Comparison of ENCODE assay signal across 9 cellular contexts in genomic region chr4:118682928-118683327, GRCh38. TPM values are rescaled to one million over a fixed set of nuclear protein-coding genes. Genes with fewer than 3 reads are reported as not detected.
A peak's percentile ranks its signal among the peaks of the same experiment; 100 is the strongest.
DNase-seq lines count a peak whose midpoint lies in the region; ATAC-seq, FAIRE-seq and TF ChIP-seq lines count a peak whose summit lies in the region.
"Had no signal": no experiment of that assay in that cellular context is flagged by ENCODE, and none has a peak within 500 bp of the region (broad histone marks: within the 10 kb centered on the region; RNA-seq: fewer than 3 reads in every experiment).

No MANE protein-coding gene starts in this region.

- no peak overlapping the region for H4K8ac ChIP-seq in H1 (ENCODE audit: extremely low read depth, insufficient read depth, low read length)

- peaks cover 0 to 2% (median under 1%) of the 10 kb centered on the region in 4 experiments; a peak in 3 of 8 replicates for H3K36me3 ChIP-seq in H1 (ENCODE audit: control insufficient read depth in 2 of 4, insufficient read depth in 4 of 4, low read length in 3 of 4)

- H2AK5ac ChIP-seq in H1 (ENCODE audit: low read depth, low read length): no peak overlapping the region

- no peak overlapping the region for H3K4ac ChIP-seq in H1 (replicated peaks; ENCODE audit: insufficient read length, low read depth, low read length)

- H2BK15ac ChIP-seq in H1 (ENCODE audit: low read length): no peak overlapping the region

- DNase-seq in NCI-H69 (lab: John Stamatoyannopoulos, UW) (peak; percentile 56), H1 (ENCODE audit: low read depth in 1 of 2, low spot score in 2 of 2) (no peak), retinal pigment epithelial cell (ENCODE audit: low read depth) (no peak)
- no peak for DNase-seq in activated CD4-positive, alpha-beta T cell treated with anti-CD3 and anti-CD28 coated beads, Interleukin-2, amount 50 U/mL, for 48 hours
- DNase-seq: NCI-H1417 treated with DMSO at 0.1 percent for 48 hours had no signal

- H4K20me1 ChIP-seq in H1 (replicated peaks in 1 of 2; ENCODE audit: control insufficient read depth in 1 of 2, insufficient read depth in 2 of 2, low read length in 2 of 2): no peaks in the 10 kb centered on the region

- CTCF ChIA-PET in H1 (lab: Charles Lee; ENCODE audit: partially characterized antibody): interaction anchor here (1.0 to 2.1 kb wide), 4 partner anchors 8 to 530 kb away, joined by 4 to 17 read pairs (median 6); partner anchors contain the start of gene USP53

- peak overlapping the region in 1 of 4 experiments; percentile 38; a peak in 2 of 8 replicates for H3K4me3 ChIP-seq in H1 (ENCODE audit: extremely low read depth in 1 of 4, insufficient read depth in 2 of 4, low read depth in 3 of 4, low read length in 4 of 4)
- no peak overlapping the region for H3K4me3 ChIP-seq in retinal pigment epithelial cell (ENCODE audit: low read length)

- H3K4me1 ChIP-seq in H1 (replicated peaks in 1 of 4; ENCODE audit: control insufficient read depth in 3 of 4, insufficient read depth in 4 of 4, low read length in 3 of 4): peaks cover 0 to 4% (median 0%) of the 10 kb centered on the region in 4 experiments; a peak in 2 of 7 replicates

- H3K14ac ChIP-seq in H1 (ENCODE audit: insufficient read length): no peak overlapping the region

- no peak overlapping the region for H2BK120ac ChIP-seq in H1 (replicated peaks; ENCODE audit: low read depth, low read length)

- H3K27me3 ChIP-seq in H1 (replicated peaks in 1 of 4; ENCODE audit: control insufficient read depth in 3 of 4, extremely low read depth in 1 of 4, insufficient read depth in 3 of 4, low read length in 3 of 4): no peaks in the 10 kb centered on the region

- no peak for TF ChIP-seq POLR2A in H1 (IDR thresholded peaks at IDR 0.05; ENCODE audit: control extremely low read depth in 1 of 2, low read depth in 2 of 2, low read length in 2 of 2)

- no peak overlapping the region for H2BK12ac ChIP-seq in H1 (ENCODE audit: low read depth, low read length)

- no peak overlapping the region for H3K27ac ChIP-seq in H1 (ENCODE audit: low read depth, low read length)
- H3K27ac ChIP-seq: epithelial cell of prostate had no signal

- H3K9me3 ChIP-seq in H1 (ENCODE audit: insufficient read depth in 2 of 2, low read depth in 1 of 2, low read length in 1 of 2): no peaks in the 10 kb centered on the region

- H3K18ac ChIP-seq in H1 (ENCODE audit: extremely low read depth, low read length): no peak overlapping the region

- no peak overlapping the region for H4K91ac ChIP-seq in H1 (replicated peaks; ENCODE audit: insufficient read length, low read length)

- no peak overlapping the region for H3K9ac ChIP-seq in H1 (replicated peaks in 1 of 4; ENCODE audit: extremely low read depth in 1 of 4, low read depth in 3 of 4, low read length in 3 of 4)

- no peaks in the 10 kb centered on the region for H3K23me2 ChIP-seq in H1 (ENCODE audit: low read depth, low read length)

- POLR2A ChIA-PET in H1 (lab: Charles Lee; ENCODE audit: partially characterized antibody): no interaction called here

- 39% methylated on average over 1 of the region's 1 CpG; no CpG with 5 or more reads in 1 of the 2 experiments for WGBS in H1 (ENCODE audit: extremely low coverage in 1 of 2, insufficient coverage in 1 of 2, insufficient read length in 1 of 2, insufficient replicate concordance in 2 of 2, low coverage in 1 of 2, low lambda C conversion rate in 2 of 2, missing lambda C conversion rate in 1 of 2), 2 experiments

- FAIRE-seq in H1 (lab: Jason Lieb, UNC): peak; percentile 48

- peak overlapping the region; percentile 100; the same call in 1 of the 2 replicates for H2AFZ ChIP-seq in H1 (ENCODE audit: low read length)

- TF ChIP-seq CTCF in GM12872 (IDR thresholded peaks at IDR 0.05; ENCODE audit: insufficient read depth, low read depth, low read length) (peak; percentile 46; the same call in 2 of the 3 replicates), H1 (IDR thresholded peaks at IDR 0.05; ENCODE audit: control extremely low read depth in 1 of 3, insufficient read depth in 1 of 3, low read depth in 1 of 3, low read length in 3 of 3) (peak in 2 of 3 experiments; percentile 41 to 54; a peak in 2 of 4 replicates), retinal pigment epithelial cell (conservative IDR thresholded peaks at IDR 0.05; ENCODE audit: low read depth, low read length) (peak; percentile 58)

- peak overlapping the region in 1 of 2 experiments; percentile 51; a peak in 1 of 4 replicates for H3K4me2 ChIP-seq in H1 (ENCODE audit: insufficient read depth in 1 of 2, low read depth in 2 of 2, low read length in 2 of 2)

- TF ChIP-seq EP300 in H1 (IDR thresholded peaks at IDR 0.05; ENCODE audit: borderline replicate concordance in 1 of 2, low read depth in 2 of 2, low read length in 2 of 2): no peak

- no peak overlapping the region for H3K56ac ChIP-seq in H1 (replicated peaks; ENCODE audit: insufficient read length, low read depth, low read length)

- H3K23ac ChIP-seq in H1 (ENCODE audit: insufficient read length): no peak overlapping the region

- H3K79me1 ChIP-seq in H1 (ENCODE audit: low read depth, low read length): no peaks in the 10 kb centered on the region

- TF ChIP-seq RAD21 in H1 (IDR thresholded peaks at IDR 0.05 in 1 of 2, conservative IDR thresholded peaks at IDR 0.05 in 1 of 2; ENCODE audit: low read depth in 2 of 2, low read length in 2 of 2): peak; percentile 44 to 53

- H2BK20ac ChIP-seq in H1 (ENCODE audit: low read length): no peak overlapping the region

- no peak overlapping the region for H2BK5ac ChIP-seq in H1 (ENCODE audit: low read depth, low read length)

- H3K79me2 ChIP-seq in H1 (ENCODE audit: control insufficient read depth in 1 of 2, insufficient read depth in 2 of 2, low read length in 2 of 2): peaks cover 10 to 25% of the 10 kb centered on the region in 2 experiments

- H4K5ac ChIP-seq in H1 (ENCODE audit: insufficient read length, low read depth, low read length): no peak overlapping the region

- ATAC-seq in GM18511 (IDR thresholded peaks at IDR 0.05; ENCODE audit: unreplicated experiment) (no peak), GM19023 (IDR thresholded peaks at IDR 0.05; ENCODE audit: unreplicated experiment) (no peak)

RNA-seq across cellular contexts. Expression of gene METTL14, which starts 2.3 kb away (rescaled TPM):
- total RNA-seq in H1 (2021; fragmentation: NEBNext Ultra II Directional; extraction: Animal tissue kit (Norgen Biotek cat#: 25700)): 52.8 and 57.3 TPM in 2 replicates
- polyA plus RNA-seq in H1 (2011; rRNA removed): 5.1 and 8.8 TPM in 2 replicates
- 12.5 TPM for polyA plus RNA-seq in H1 (2011; cell fraction: cytosol; rRNA removed)
- polyA plus RNA-seq in H1 (2011; cell fraction: nucleus; rRNA removed): 4.8 TPM
- polyA plus RNA-seq in H1 (2012, experiment 1 of 2): 14.3 to 21.8 TPM (median 17.8 TPM) in 4 replicates
- 0.50 TPM for polyA plus RNA-seq in H1 (2012, experiment 2 of 2)
- 17.9 TPM for polyA plus RNA-seq in H1 (2013, experiment 1 of 2)
- 15.8 TPM for polyA plus RNA-seq in H1 (2013, experiment 2 of 2)
- polyA minus RNA-seq in H1 (2011; rRNA and poly(A)+ RNA removed): 6.1 and 16.1 TPM in 2 replicates
- polyA minus RNA-seq in H1 (2011; cell fraction: cytosol; rRNA and poly(A)+ RNA removed): 6.8 TPM
- polyA minus RNA-seq in H1 (2011; cell fraction: nucleus; rRNA and poly(A)+ RNA removed): 11.1 TPM
